In genomic region chr4:75752637-75753036, GRCh38 we compare ENCODE assay signal across 1 cellular context.
TF ChIP-seq lines count a peak whose summit lies in the region.

No MANE protein-coding gene starts in this region.

TF ChIP-seq in endothelial cell of umbilical vein, 7 proteins besides CTCF, POLR2A, EP300 and RAD21:
- TF ChIP-seq JUN (IDR thresholded peaks at IDR 0.05; ENCODE audit: borderline replicate concordance, insufficient read depth, insufficient read length, low read depth) (no peak), POLR2AphosphoS5 (IDR thresholded peaks at IDR 0.05; ENCODE audit: insufficient read depth, low read depth, low read length) (no peak), FOS (IDR thresholded peaks at IDR 0.05; ENCODE audit: borderline replicate concordance, insufficient read depth, low read length) (no peak), MYC (IDR thresholded peaks at IDR 0.05; ENCODE audit: low read depth, low read length) (no peak), GATA2 (IDR thresholded peaks at IDR 0.05; ENCODE audit: insufficient read depth, insufficient read length, low read depth, low read length) (no peak), EZH2 (IDR thresholded peaks at IDR 0.05; ENCODE audit: borderline replicate concordance, low read depth, low read length, severe bottlenecking) (no peak), MAX (IDR thresholded peaks at IDR 0.05; ENCODE audit: insufficient read depth, insufficient read length) (no peak)
